15 cellular contexts compared by ENCODE assay signal in the genomic region with DNA sequence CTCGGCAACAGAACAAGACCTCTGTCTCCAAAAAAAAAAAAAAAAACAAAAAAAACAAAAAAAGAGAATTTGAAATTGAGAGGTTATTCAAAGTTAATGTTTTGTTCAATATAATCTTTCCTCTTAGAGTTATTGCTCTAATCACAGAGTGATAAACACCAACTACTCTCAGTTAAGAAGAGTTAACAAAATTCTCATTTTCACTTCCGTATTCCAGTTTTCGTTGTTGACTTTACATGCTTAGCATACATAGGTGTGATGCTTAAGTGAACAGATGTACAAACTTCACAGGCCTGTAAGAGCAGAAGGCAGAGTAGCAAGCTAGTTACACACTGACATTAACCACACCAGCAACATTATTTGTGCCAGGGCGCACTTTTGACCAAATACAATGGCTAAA. TPM values are rescaled to one million over a fixed set of nuclear protein-coding genes. Genes with fewer than 3 reads are reported as not detected.
A peak's percentile ranks its signal among the peaks of the same experiment; 100 is the strongest.
DNase-seq lines count a peak whose midpoint lies in the region; ATAC-seq and TF ChIP-seq lines count a peak whose summit lies in the region.
"Had no signal": no experiment of that assay in that cellular context is flagged by ENCODE, and none has a peak within 500 bp of the region (broad histone marks: within the 10 kb centered on the region; RNA-seq: fewer than 3 reads in every experiment).

No MANE protein-coding gene starts in this region.

- no peaks in the 10 kb centered on the region for H3K27me3 ChIP-seq in HL-60 (ENCODE audit: insufficient read depth, poor library complexity, severe bottlenecking)
- no peaks in the 10 kb centered on the region for H3K27me3 ChIP-seq in transverse colon
- H3K27me3 ChIP-seq in CD4-positive, alpha-beta memory T cell (ENCODE audit: insufficient read depth, low read length) = no peaks in the 10 kb centered on the region

- ATAC-seq in stimulated activated naive CD8-positive, alpha-beta T cell treated with anti-CD3 and anti-CD28 coated beads, Interleukin-15, amount 100 ng/mL, for 72 hours = no peak
- ATAC-seq in GM21717 (IDR thresholded peaks at IDR 0.05; ENCODE audit: unreplicated experiment) = peak; percentile 58
- ATAC-seq in GM18873 (IDR thresholded peaks at IDR 0.05; ENCODE audit: low FRiP score, unreplicated experiment) = no peak

- CTCF ChIA-PET in CD4-positive, alpha-beta memory T cell (lab: Charles Lee; ENCODE audit: partially characterized antibody) = interaction anchor here (1.3 kb wide), 1 partner anchor 157 kb away, joined by 3 read pairs; no protein-coding TSS in a partner anchor

- intact Hi-C loops in transverse colon (cut with DNase I; ENCODE audit: low total_unique reads) = no loop called here
- intact Hi-C loops in CD4-positive, alpha-beta memory T cell (cut with micrococcal nuclease) = no loop called here

- H3K27ac Mint-ChIP-seq in stimulated activated naive CD8-positive, alpha-beta T cell treated with anti-CD3 and anti-CD28 coated beads, Interleukin-15, Interleukin-2, amounts not matched to agents 100 ng/mL and 50 ng/mL, for 24 hours = peak overlapping the region; percentile 38
- no peak overlapping the region for H3K27ac Mint-ChIP-seq in stimulated activated naive CD8-positive, alpha-beta T cell treated with anti-CD3 and anti-CD28 coated beads, Interleukin-15, amount 100 ng/mL, for 72 hours
- H3K27ac Mint-ChIP-seq in CD4-positive, alpha-beta memory T cell = peak overlapping the region in 1 of 7 donors; percentile 3
- H3K27ac Mint-ChIP-seq: activated naive CD8-positive, alpha-beta T cell had no signal

- H3K27ac ChIP-seq in HL-60 (replicated peaks) (0 out of 2 replicates have a peak overlapping the region, but pooled peaks have one; percentile 7), transverse colon (peak overlapping the region; percentile 3 to 56 (median 8))
- H3K27ac ChIP-seq in CD4-positive, alpha-beta memory T cell (ENCODE audit: low read depth, low read length) = no peak overlapping the region

- WGBS in transverse colon (ENCODE audit: low coverage in 1 of 2), 2 donors = 61 to 71% methylated on average over 2 to 4 of the region's 4 CpGs

- no peak for DNase-seq in stimulated activated naive CD8-positive, alpha-beta T cell treated with anti-CD3 and anti-CD28 coated beads, Interleukin-15, amount 100 ng/mL, for 72 hours
- no peak for DNase-seq in HL-60 (ENCODE audit: low read depth in 1 of 2, low spot score in 1 of 2)
- DNase-seq in transverse colon = no peak
- DNase-seq in CD4-positive, alpha-beta memory T cell = no peak
- DNase-seq in activated effector memory CD4-positive, alpha-beta T cell treated with anti-CD3 and anti-CD28 coated beads, Interleukin-2, amount 50 U/mL, for 16 hours = no peak
- DNase-seq: activated CD8-positive, alpha-beta memory T cell treated with anti-CD3 and anti-CD28 coated beads for 24 hours; central memory CD4-positive, alpha-beta T cell; glutamatergic neuron; NCI-H1092; NCI-H446 treated with DMSO at 0.1 percent for 48 hours; stimulated activated CD4-positive, alpha-beta T cell treated with anti-CD3 and anti-CD28 coated beads, Interleukin-1b, Interleukin-23, amount 100 ng/mL, for 48 hours had no signal

- TF ChIP-seq CTCF in HL-60 (IDR thresholded peaks at IDR 0.05; ENCODE audit: insufficient read depth, low read length) = no peak
- TF ChIP-seq CTCF in transverse colon (IDR thresholded peaks at IDR 0.05) = no peak

- H3K36me3 Mint-ChIP-seq in stimulated activated naive CD8-positive, alpha-beta T cell treated with anti-CD3 and anti-CD28 coated beads, Interleukin-15, Interleukin-2, amounts not matched to agents 100 ng/mL and 50 ng/mL, for 24 hours (ENCODE audit: low read depth) = peaks cover 78% of the 10 kb centered on the region
- peaks cover 22 to 35% of the 10 kb centered on the region in 2 donors for H3K36me3 Mint-ChIP-seq in CD4-positive, alpha-beta memory T cell

- H3K9me3 Mint-ChIP-seq in stimulated activated naive CD8-positive, alpha-beta T cell treated with anti-CD3 and anti-CD28 coated beads, Interleukin-15, Interleukin-2, amounts not matched to agents 100 ng/mL and 50 ng/mL, for 24 hours = no peaks in the 10 kb centered on the region
- H3K9me3 Mint-ChIP-seq in stimulated activated naive CD8-positive, alpha-beta T cell treated with anti-CD3 and anti-CD28 coated beads, Interleukin-15, amount 100 ng/mL, for 72 hours = no peaks in the 10 kb centered on the region
- no peaks in the 10 kb centered on the region for H3K9me3 Mint-ChIP-seq in CD4-positive, alpha-beta memory T cell

- in situ Hi-C loops in transverse colon (cut with MboI; ENCODE audit: low pct_ligation_motif_present in 1 of 4, low pct_unique_long_range_greater_than_20kb in 1 of 4, low sequenced_read_pairs in 3 of 4) = loop anchor here in 1 of 4 donors (25.0 kb wide), 1 partner anchor 160 kb away; no protein-coding TSS in a partner anchor

- peaks cover 19% of the 10 kb centered on the region for H3K4me1 Mint-ChIP-seq in stimulated activated naive CD8-positive, alpha-beta T cell treated with anti-CD3 and anti-CD28 coated beads, Interleukin-15, Interleukin-2, amounts not matched to agents 100 ng/mL and 50 ng/mL, for 24 hours (ENCODE audit: low read depth)
- peaks cover 11% of the 10 kb centered on the region for H3K4me1 Mint-ChIP-seq in stimulated activated naive CD8-positive, alpha-beta T cell treated with anti-CD3 and anti-CD28 coated beads, Interleukin-15, amount 100 ng/mL, for 72 hours
- H3K4me1 Mint-ChIP-seq in CD4-positive, alpha-beta memory T cell = peaks cover 8 to 21% (median 14%) of the 10 kb centered on the region in 4 donors

- TF ChIP-seq EP300 in transverse colon (IDR thresholded peaks at IDR 0.05; ENCODE audit: low read depth) = no peak

- no peak for TF ChIP-seq POLR2A in transverse colon (IDR thresholded peaks at IDR 0.05)

- H3K4me3 ChIP-seq in HL-60 (replicated peaks; ENCODE audit: insufficient read depth, low read length) = no peak overlapping the region
- H3K4me3 ChIP-seq in transverse colon = no peak overlapping the region
- H3K4me3 ChIP-seq in CD4-positive, alpha-beta memory T cell (ENCODE audit: low read length in 2 of 2) = no peak overlapping the region

- H3K36me3 ChIP-seq in transverse colon = peaks cover 0 to 18% (median 5%) of the 10 kb centered on the region in 4 donors
- H3K36me3 ChIP-seq in CD4-positive, alpha-beta memory T cell (ENCODE audit: insufficient read depth, low read length) = peaks cover 17% of the 10 kb centered on the region

- POLR2A ChIA-PET in CD4-positive, alpha-beta memory T cell (lab: Charles Lee; ENCODE audit: partially characterized antibody) = no interaction called here

- H3K27me3 Mint-ChIP-seq in stimulated activated naive CD8-positive, alpha-beta T cell treated with anti-CD3 and anti-CD28 coated beads, Interleukin-15, Interleukin-2, amounts not matched to agents 100 ng/mL and 50 ng/mL, for 24 hours = no peaks in the 10 kb centered on the region
- H3K27me3 Mint-ChIP-seq in stimulated activated naive CD8-positive, alpha-beta T cell treated with anti-CD3 and anti-CD28 coated beads, Interleukin-15, amount 100 ng/mL, for 72 hours = no peaks in the 10 kb centered on the region
- no peaks in the 10 kb centered on the region for H3K27me3 Mint-ChIP-seq in CD4-positive, alpha-beta memory T cell
- H3K27me3 Mint-ChIP-seq: activated naive CD8-positive, alpha-beta T cell had no signal

- peaks cover 0 to 11% (median 0%) of the 10 kb centered on the region in 4 donors for H3K4me1 ChIP-seq in transverse colon
- no peaks in the 10 kb centered on the region for H3K4me1 ChIP-seq in CD4-positive, alpha-beta memory T cell (ENCODE audit: insufficient read depth, low read length)

- H3K9me3 ChIP-seq in transverse colon = no peaks in the 10 kb centered on the region
- no peaks in the 10 kb centered on the region for H3K9me3 ChIP-seq in CD4-positive, alpha-beta memory T cell (ENCODE audit: control insufficient read depth in 1 of 2, low read length in 2 of 2)

- H3K4me3 Mint-ChIP-seq in stimulated activated naive CD8-positive, alpha-beta T cell treated with anti-CD3 and anti-CD28 coated beads, Interleukin-15, Interleukin-2, amounts not matched to agents 100 ng/mL and 50 ng/mL, for 24 hours = no peak overlapping the region
- no peak overlapping the region for H3K4me3 Mint-ChIP-seq in stimulated activated naive CD8-positive, alpha-beta T cell treated with anti-CD3 and anti-CD28 coated beads, Interleukin-15, amount 100 ng/mL, for 72 hours
- H3K4me3 Mint-ChIP-seq in CD4-positive, alpha-beta memory T cell = no peak overlapping the region
- H3K4me3 Mint-ChIP-seq: activated naive CD8-positive, alpha-beta T cell had no signal

RNA-seq across cellular contexts. Expression of a gene that starts 12.3 kb away (rescaled TPM):
- total RNA-seq in transverse colon = 10 to 100 TPM; 14.4 to 66.1 (median 17.2) TPM
- total RNA-seq in CD4-positive, alpha-beta memory T cell = 10 to 100 TPM; 41.9 to 50.7 TPM
- 10 to 100 TPM in 1 of 2 donors, 1 to 10 TPM in 1; 6.6 to 17.2 TPM for polyA plus RNA-seq in CD4-positive, alpha-beta memory T cell

RNA-seq across cellular contexts. Expression of a gene that starts 19.0 kb away (rescaled TPM):
- total RNA-seq in transverse colon = 100 to 1,000 TPM in 2 of 4 donors, 10 to 100 TPM in 2; 55.3 to 157 (median 90.1) TPM
- total RNA-seq in CD4-positive, alpha-beta memory T cell = 100 to 1,000 TPM; 323 to 333 TPM
- 10 to 100 TPM; 14.7 to 40.5 TPM for polyA plus RNA-seq in CD4-positive, alpha-beta memory T cell
